In the genomic region with DNA sequence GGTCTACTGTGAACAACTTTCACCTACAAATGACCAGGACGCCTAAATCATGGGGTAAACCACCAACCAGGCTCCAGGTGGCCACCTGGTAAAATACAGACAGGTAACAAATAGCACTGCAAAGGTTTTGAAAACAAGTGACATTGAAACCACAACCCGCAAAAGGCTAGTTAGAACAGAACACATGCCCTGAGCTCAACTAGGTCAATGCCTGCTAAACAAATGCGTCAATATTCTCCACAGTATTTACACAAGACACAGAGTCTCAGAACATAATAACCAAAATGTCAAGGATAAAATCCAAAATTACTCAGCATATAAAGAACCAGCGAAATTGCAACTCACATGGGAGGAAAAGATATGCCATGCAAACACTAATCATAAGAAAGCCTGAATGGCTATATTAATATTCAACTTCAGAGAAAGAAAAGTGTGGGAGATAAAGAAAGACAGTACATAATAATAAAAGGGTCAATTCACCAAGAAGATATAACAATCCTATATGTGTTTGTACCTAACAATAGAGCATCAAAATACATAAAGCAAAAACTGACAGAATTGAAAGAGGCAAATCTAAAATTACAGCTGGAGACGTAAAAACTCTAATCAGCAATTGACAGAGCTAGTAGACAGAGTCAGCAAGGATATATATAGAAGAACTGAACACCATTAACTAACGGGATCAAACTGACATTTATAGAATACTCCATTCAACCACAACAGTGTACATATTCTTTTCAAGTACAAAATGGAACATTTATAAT, we compare ENCODE assay signal across 14 cellular contexts. TPM values are rescaled to one million over a fixed set of nuclear protein-coding genes. Genes with fewer than 3 reads are reported as not detected.
A peak's percentile ranks its signal among the peaks of the same experiment; 100 is the strongest.
DNase-seq lines count a peak whose midpoint lies in the region; ATAC-seq, FAIRE-seq and TF ChIP-seq lines count a peak whose summit lies in the region.
"Had no signal": no experiment of that assay in that cellular context is flagged by ENCODE, and none has a peak within 500 bp of the region (broad histone marks: within the 10 kb centered on the region; RNA-seq: fewer than 3 reads in every experiment).

No MANE protein-coding gene starts in this region.

- TF ChIP-seq EP300 in K562 (IDR thresholded peaks at IDR 0.05; ENCODE audit: low read length), result no peak

- H2AFZ ChIP-seq in K562 (ENCODE audit: low read depth, low read length), result no peak overlapping the region

- H3K4me3 ChIP-seq in K562 (no peak overlapping the region), heart right ventricle (no peak overlapping the region), prostate gland (no peak overlapping the region)

- H3K9me3 ChIP-seq in K562 (replicated peaks; ENCODE audit: control insufficient read depth, insufficient read depth, low read depth, low read length) (no peaks in the 10 kb centered on the region), heart right ventricle (peaks cover 0 to 24% (median 5%) of the 10 kb centered on the region in 11 donors), prostate gland (no peaks in the 10 kb centered on the region)

- TF ChIP-seq POLR2A in K562 (conservative IDR thresholded peaks at IDR 0.05), result no peak
- no peak for TF ChIP-seq POLR2A in prostate gland (IDR thresholded peaks at IDR 0.05)

- H3K79me2 ChIP-seq in K562 (ENCODE audit: control insufficient read depth, insufficient read depth, low read length), result peaks cover 77% of the 10 kb centered on the region

- ATAC-seq in K562 (peak; percentile 25), heart right ventricle (peak in 6 of 8 donors; percentile 40 to 79 (median 72)), HG02938 (IDR thresholded peaks at IDR 0.05; ENCODE audit: unreplicated experiment) (no peak), HG02610 (IDR thresholded peaks at IDR 0.05; ENCODE audit: unreplicated experiment) (no peak)
- ATAC-seq: left colon, SK-N-SH treated with all-trans-retinoic acid at 6 μM for 48 hours had no signal

- 35% methylated on average over 6 of the region's 6 CpGs for WGBS in K562 (ENCODE audit: insufficient coverage, low coverage, missing lambda C conversion rate)
- 66 to 67% methylated on average over 6 of the region's 6 CpGs for WGBS in heart right ventricle, 2 donors
- 56% methylated on average over 6 of the region's 6 CpGs for WGBS in prostate gland

- DNase-seq in DMS153 (lab: John Stamatoyannopoulos, UW) (peak; percentile 79), K562 (ENCODE audit: extremely low read depth in 1 of 4, low spot score in 3 of 4) (no peak), heart right ventricle (no peak), prostate gland (ENCODE audit: low spot score) (no peak), activated gamma-delta T cell treated with Interleukin-2 at 50 U/mL for 16 hours (no peak), HuH-7 (ENCODE audit: low spot score) (no peak)
- DNase-seq: activated CD4-positive, alpha-beta T cell treated with anti-CD3 and anti-CD28 coated beads, Interleukin-2, amount 50 U/mL, for 4 hours; EL; left colon had no signal

- BruUV-seq in K562 (replicated peaks; lab: Mats Ljungman, UMichigan), result no TSS peak

- no peaks in the 10 kb centered on the region for H3K36me3 ChIP-seq in K562 (ENCODE audit: control insufficient read depth, insufficient read depth, low read length)
- no peaks in the 10 kb centered on the region for H3K36me3 ChIP-seq in heart right ventricle
- no peaks in the 10 kb centered on the region for H3K36me3 ChIP-seq in prostate gland

- TF ChIP-seq CTCF in K562 (IDR thresholded peaks at IDR 0.05 in 2 of 3, conservative IDR thresholded peaks at IDR 0.05 in 1 of 3; ENCODE audit: insufficient read depth in 2 of 3, low read depth in 1 of 3, low read length in 3 of 3) (no peak), heart right ventricle (IDR thresholded peaks at IDR 0.05) (no peak), prostate gland (IDR thresholded peaks at IDR 0.05) (no peak)

- no peak overlapping the region; a peak in 2 of 4 replicates for H3K9ac ChIP-seq in K562 (ENCODE audit: insufficient read depth in 1 of 2, low read depth in 2 of 2, low read length in 2 of 2)
- H3K9ac ChIP-seq: KMS-11 had no signal

- peaks cover 0 to 11% of the 10 kb centered on the region in 2 experiments; a peak in 3 of 5 replicates for H3K4me1 ChIP-seq in K562 (replicated peaks in 1 of 2; ENCODE audit: control insufficient read depth in 2 of 2, insufficient read depth in 2 of 2, low read length in 2 of 2)
- peaks cover 0 to 48% (median 19%) of the 10 kb centered on the region in 9 donors for H3K4me1 ChIP-seq in heart right ventricle
- H3K4me1 ChIP-seq in prostate gland (replicated peaks), result peaks cover 6% of the 10 kb centered on the region

- CTCF ChIA-PET in K562 (lab: Yijun Ruan, JAX; ENCODE audit: low intra/inter-chr PET ratio), result no interaction called here

- intact Hi-C loops in K562 (cut with micrococcal nuclease), result no loop called here
- intact Hi-C loops in heart right ventricle (cut with DNase I), result loop anchor here in 1 of 10 donors (5.0 kb wide), 1 partner anchor 46 kb away; a partner anchor contains a TSS
- intact Hi-C loops in prostate gland (cut with DNase I), result no loop called here

- no peak for FAIRE-seq in K562 (lab: Jason Lieb, UNC)
- FAIRE-seq: H1 had no signal

- TF ChIP-seq RAD21 in K562 (CRISPR knock-in tag; conservative IDR thresholded peaks at IDR 0.05 in 1 of 2, IDR thresholded peaks at IDR 0.05 in 1 of 2), result no peak

- POLR2A ChIA-PET in K562 (lab: Yijun Ruan, JAX), result no interaction called here

- H3K4me2 ChIP-seq in K562 (ENCODE audit: insufficient read depth, low read length), result peak overlapping the region; percentile 15; the same call in 1 of the 2 replicates
- H3K4me2 ChIP-seq: KMS-11 had no signal

- H3K27ac ChIP-seq in K562 (ENCODE audit: extremely low read depth, low read depth, low read length) (peak overlapping the region; percentile 14; the same call in 2 of the 3 replicates), heart right ventricle (peak overlapping the region in 7 of 10 donors; percentile 9 to 63 (median 33)), prostate gland (peak overlapping the region; percentile 58 to 69)
- H3K27ac ChIP-seq: KMS-11 had no signal

- in situ Hi-C loops in K562 (cut with MboI), result no loop called here

- H3K9me1 ChIP-seq in K562 (ENCODE audit: control insufficient read depth, insufficient read depth, low read length), result no peaks in the 10 kb centered on the region

- no peaks in the 10 kb centered on the region; the same call in 1 of the 2 replicates for H4K20me1 ChIP-seq in K562 (replicated peaks; ENCODE audit: control insufficient read depth, insufficient read depth, low read length)

- H3K27me3 ChIP-seq in K562 (ENCODE audit: control insufficient read depth in 2 of 2, insufficient read depth in 2 of 2, low read length in 2 of 2) (no peaks in the 10 kb centered on the region), heart right ventricle (no peaks in the 10 kb centered on the region), prostate gland (replicated peaks; ENCODE audit: insufficient read depth) (no peaks in the 10 kb centered on the region)

TF ChIP-seq in K562, 482 proteins besides CTCF, POLR2A, EP300 and RAD21 (continues in another document):
- TF ChIP-seq ZFP30 (CRISPR knock-in tag; IDR thresholded peaks at IDR 0.05; ENCODE audit: borderline replicate concordance) (no peak), ZKSCAN8 (CRISPR knock-in tag; IDR thresholded peaks at IDR 0.05) (no peak)
- TF ChIP-seq, protein P1, sequence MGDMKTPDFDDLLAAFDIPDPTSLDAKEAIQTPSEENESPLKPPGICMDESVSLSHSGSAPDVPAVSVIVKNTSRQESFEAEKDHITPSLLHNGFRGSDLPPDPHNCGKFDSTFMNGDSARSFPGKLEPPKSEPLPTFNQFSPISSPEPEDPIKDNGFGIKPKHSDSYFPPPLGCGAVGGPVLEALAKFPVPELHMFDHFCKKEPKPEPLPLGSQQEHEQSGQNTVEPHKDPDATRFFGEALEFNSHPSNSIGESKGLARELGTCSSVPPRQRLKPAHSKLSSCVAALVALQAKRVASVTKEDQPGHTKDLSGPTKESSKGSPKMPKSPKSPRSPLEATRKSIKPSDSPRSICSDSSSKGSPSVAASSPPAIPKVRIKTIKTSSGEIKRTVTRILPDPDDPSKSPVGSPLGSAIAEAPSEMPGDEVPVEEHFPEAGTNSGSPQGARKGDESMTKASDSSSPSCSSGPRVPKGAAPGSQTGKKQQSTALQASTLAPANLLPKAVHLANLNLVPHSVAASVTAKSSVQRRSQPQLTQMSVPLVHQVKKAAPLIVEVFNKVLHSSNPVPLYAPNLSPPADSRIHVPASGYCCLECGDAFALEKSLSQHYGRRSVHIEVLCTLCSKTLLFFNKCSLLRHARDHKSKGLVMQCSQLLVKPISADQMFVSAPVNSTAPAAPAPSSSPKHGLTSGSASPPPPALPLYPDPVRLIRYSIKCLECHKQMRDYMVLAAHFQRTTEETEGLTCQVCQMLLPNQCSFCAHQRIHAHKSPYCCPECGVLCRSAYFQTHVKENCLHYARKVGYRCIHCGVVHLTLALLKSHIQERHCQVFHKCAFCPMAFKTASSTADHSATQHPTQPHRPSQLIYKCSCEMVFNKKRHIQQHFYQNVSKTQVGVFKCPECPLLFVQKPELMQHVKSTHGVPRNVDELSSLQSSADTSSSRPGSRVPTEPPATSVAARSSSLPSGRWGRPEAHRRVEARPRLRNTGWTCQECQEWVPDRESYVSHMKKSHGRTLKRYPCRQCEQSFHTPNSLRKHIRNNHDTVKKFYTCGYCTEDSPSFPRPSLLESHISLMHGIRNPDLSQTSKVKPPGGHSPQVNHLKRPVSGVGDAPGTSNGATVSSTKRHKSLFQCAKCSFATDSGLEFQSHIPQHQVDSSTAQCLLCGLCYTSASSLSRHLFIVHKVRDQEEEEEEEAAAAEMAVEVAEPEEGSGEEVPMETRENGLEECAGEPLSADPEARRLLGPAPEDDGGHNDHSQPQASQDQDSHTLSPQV (IDR thresholded peaks at IDR 0.05), result no peak

RNA-seq across cellular contexts. Expression of a gene that starts 47.6 kb away (rescaled TPM):
- total RNA-seq in K562 (2011; cell fraction: chromatin; rRNA removed; ENCODE audit: low replicate concordance), result 44.4 and 51.4 TPM in 2 replicates
- 19.2 and 23.2 TPM in 2 replicates for total RNA-seq in K562 (2011; cell fraction: nucleolus; rRNA removed)
- total RNA-seq in K562 (2011; cell fraction: nucleoplasm; rRNA removed), result 27.4 and 30.5 TPM in 2 replicates
- total RNA-seq in K562 (2014; rRNA removed) (13.5 and 14.8 TPM in 2 replicates), K562 (2014; rRNA removed; fragmentation: Illumina TruSeq; extraction: Trizol) (10.5 and 11.6 TPM in 2 replicates), K562 (2015; rRNA removed; fragmentation: Illumina TruSeq; extraction: Trizol) (12.8 and 13.1 TPM in 2 replicates), K562 (2021) (18.2 and 20.1 TPM in 2 replicates), heart right ventricle (10 to 100 TPM in 9 of 10 donors, 1 to 10 TPM in 1; 8.4 to 14.7 (median 11.5) TPM), prostate gland (10 to 100 TPM; 15.4 to 25.1 TPM)
- polyA plus RNA-seq in K562 (2011; rRNA removed) (10.1 and 10.3 TPM in 2 replicates), K562 (2014; fragmentation: Illumina TruSeq; extraction: Trizol) (14.4 and 16.1 TPM in 2 replicates), K562 (2014; fragmentation: Nextera tagmentation; extraction: Ambion mirVana) (1 to 10 TPM; 1.0 to 1.3 TPM), K562 (2014; rRNA removed) (12.5 and 12.6 TPM in 2 replicates), heart right ventricle (1 to 10 TPM; 4.2 to 5.1 TPM)
- 6.5 and 7.0 TPM in 2 replicates for polyA plus RNA-seq in K562 (2011; cell fraction: cytosol; rRNA removed)
- polyA plus RNA-seq in K562 (2011; cell fraction: nucleus; rRNA removed), result 15.9 and 21.8 TPM in 2 replicates
- polyA plus RNA-seq in K562 (2012), result 11.3 and 12.0 TPM in 2 replicates
- polyA minus RNA-seq in K562 (2011; rRNA and poly(A)+ RNA removed), result 10.2 and 11.4 TPM in 2 replicates
- polyA minus RNA-seq in K562 (2011; cell fraction: cytosol; rRNA and poly(A)+ RNA removed), result 5.6 and 7.7 TPM in 2 replicates
- 7.7 and 9.3 TPM in 2 replicates for polyA minus RNA-seq in K562 (2011; cell fraction: nucleus; rRNA and poly(A)+ RNA removed)

Comparison
In these comparisons a context has a peak if more than half of its experiments do, and no peak if none do; other contexts are left out.
1. ATAC-seq: peak in K562 (single experiment) and heart right ventricle (6 of 8); none in HG02938 (single experiment) and HG02610 (single experiment).
2. Peak in every context shown above with its lines, with median percentiles within 50 percentile points of each other: H3K27ac ChIP-seq.